In the genomic region with DNA sequence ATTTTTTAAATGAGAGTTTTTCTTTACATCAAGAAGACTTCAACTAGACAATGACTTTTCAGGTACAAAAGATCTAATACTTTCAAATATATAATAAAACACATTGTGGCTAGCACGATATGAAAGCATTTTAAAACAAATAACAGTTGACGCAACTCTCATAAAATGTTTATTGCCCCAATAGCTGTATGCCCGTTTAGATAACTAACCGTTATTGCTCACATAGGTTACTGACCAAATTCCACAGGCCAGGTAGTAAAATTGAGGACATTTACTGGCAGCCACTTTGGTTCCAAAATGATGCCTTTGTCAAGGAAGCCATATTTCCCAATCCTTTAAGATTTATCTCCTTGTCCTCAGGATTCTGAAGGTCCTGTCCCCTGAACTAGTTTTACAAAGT, we compare ENCODE assay signal across 32 cellular contexts. TPM values are rescaled to one million over a fixed set of nuclear protein-coding genes. Genes with fewer than 3 reads are reported as not detected.
"Had no signal": no experiment of that assay in that cellular context is flagged by ENCODE, and none has a peak within 500 bp of the region (broad histone marks: within the 10 kb centered on the region; RNA-seq: fewer than 3 reads in every experiment).

No MANE protein-coding gene starts in this region.

- H3K9me3 ChIP-seq: colonic mucosa, gastrocnemius medialis, lower lobe of right lung had no signal

- H3K4me1 ChIP-seq: colonic mucosa, esophagus squamous epithelium, gastrocnemius medialis, heart right ventricle, left lung, lower lobe of right lung had no signal

- ATAC-seq: effector memory CD8-positive, alpha-beta T cell; esophagus mucosa; gastrocnemius medialis; heart right ventricle; left lung; left ventricle myocardium superior; lower lobe of right lung had no signal

- H3K27me3 ChIP-seq: esophagus squamous epithelium, gastrocnemius medialis, heart right ventricle, left lung had no signal

- H3K4me3 ChIP-seq: colonic mucosa, esophagus squamous epithelium, gastrocnemius medialis, heart right ventricle, left lung, lower lobe of right lung had no signal

- DNase-seq: colonic mucosa; cortex of kidney; effector CD8-positive, alpha-beta T cell; effector memory CD8-positive, alpha-beta T cell; endodermal cell; erythroblast; esophagus squamous epithelium; foreskin fibroblast; foreskin melanocyte; gastrocnemius medialis; glutamatergic neuron; head of caudate nucleus; heart right ventricle; hypothalamus; immature natural killer cell; islet precursor cell; kidney; kidney glomerular epithelial cell; left lung; left ventricle myocardium superior; lower lobe of right lung; mesenchymal stem cell; naive B cell had no signal

- H3K27ac ChIP-seq: colonic mucosa, epithelial cell of prostate, esophagus squamous epithelium, gastrocnemius medialis, heart right ventricle, left lung, lower lobe of right lung had no signal

- H3K36me3 ChIP-seq: colonic mucosa, esophagus squamous epithelium, gastrocnemius medialis, heart right ventricle, left lung, lower lobe of right lung had no signal

RNA-seq across cellular contexts. Expression of a gene that starts 2.9 kb away (rescaled TPM):
- total RNA-seq: chondrocyte, dermis microvascular lymphatic vessel endothelial cell, endodermal cell, esophagus mucosa, esophagus squamous epithelium, glomerular endothelial cell, left lung, left ventricle myocardium superior, lower leg skin, lower lobe of right lung, lung microvascular endothelial cell, mesothelial cell of epicardium, myocyte had no signal
- polyA plus RNA-seq: immature natural killer cell had no signal

RNA-seq across cellular contexts. Expression of a gene that starts 29.6 kb away (rescaled TPM):
- total RNA-seq: chondrocyte, dermis microvascular lymphatic vessel endothelial cell, endodermal cell, esophagus mucosa, esophagus squamous epithelium, gastrocnemius medialis, glomerular endothelial cell, left lung, left ventricle myocardium superior, lower lobe of right lung, lung microvascular endothelial cell, mesothelial cell of epicardium, myocyte had no signal
- polyA plus RNA-seq: immature natural killer cell had no signal
